ENCODE assay signal across 9 cellular contexts in genomic region chr1:179034720-179035119, GRCh38. TPM values are rescaled to one million over a fixed set of nuclear protein-coding genes. Genes with fewer than 3 reads are reported as not detected.
A peak's percentile ranks its signal among the peaks of the same experiment; 100 is the strongest.
DNase-seq lines count a peak whose midpoint lies in the region; ATAC-seq, FAIRE-seq and TF ChIP-seq lines count a peak whose summit lies in the region.
"Had no signal": no experiment of that assay in that cellular context is flagged by ENCODE, and none has a peak within 500 bp of the region (broad histone marks: within the 10 kb centered on the region; RNA-seq: fewer than 3 reads in every experiment).

No MANE protein-coding gene starts in this region.

- H3K9me3 Mint-ChIP-seq in type B pancreatic cell: peaks cover 5% of the 10 kb centered on the region

- H3K27me3 ChIP-seq in mammary epithelial cell (ENCODE audit: insufficient read depth, low read length): no peaks in the 10 kb centered on the region

- DNase-seq in EH (ENCODE audit: low read depth) (peak; percentile 76), mammary epithelial cell (no peak), type B pancreatic cell (ENCODE audit: extremely low spot score, unreplicated experiment) (no peak), kidney (no peak), Kasumi-1 (lab: John Stamatoyannopoulos, UW) (no peak)
- no peak for DNase-seq in effector CD4-positive, alpha-beta T cell

- H3K4me1 Mint-ChIP-seq in type B pancreatic cell (ENCODE audit: unreplicated experiment): peaks cover 63% of the 10 kb centered on the region

- no peak overlapping the region for H3K4me3 ChIP-seq in mammary epithelial cell (replicated peaks in 1 of 3; ENCODE audit: insufficient read depth in 1 of 3, low read depth in 2 of 3, low read length in 3 of 3)
- H3K4me3 ChIP-seq in kidney (ENCODE audit: low read length in 2 of 2): no peak overlapping the region

- dilution Hi-C loops in mammary epithelial cell (cut with HindIII; ENCODE audit: low sequenced_read_pairs): no loop called here

- intact Hi-C loops in mammary epithelial cell (cut with micrococcal nuclease) (no loop called here), kidney (cut with DNase I) (no loop called here)

- BruUV-seq in mammary epithelial cell (replicated peaks; lab: Mats Ljungman, UMichigan): no TSS peak

- TF ChIP-seq CTCF in mammary epithelial cell (conservative IDR thresholded peaks at IDR 0.05 in 1 of 2, IDR thresholded peaks at IDR 0.05 in 1 of 2; ENCODE audit: extremely low read depth in 1 of 2, insufficient read depth in 1 of 2, low read depth in 1 of 2, low read length in 2 of 2): no peak
- TF ChIP-seq CTCF in type B pancreatic cell (conservative IDR thresholded peaks at IDR 0.05): no peak
- no peak for TF ChIP-seq CTCF in kidney (IDR thresholded peaks at IDR 0.05; ENCODE audit: borderline replicate concordance, extremely low read depth, insufficient read depth)

- no peak overlapping the region for H3K27ac ChIP-seq in mammary epithelial cell (ENCODE audit: insufficient read depth, low read depth, low read length)
- H3K27ac ChIP-seq in kidney (ENCODE audit: low read depth in 2 of 2, low read length in 2 of 2): no peak overlapping the region

- peaks cover 93% of the 10 kb centered on the region for H3K79me2 ChIP-seq in mammary epithelial cell (ENCODE audit: insufficient read depth, low read length)

- CTCF ChIA-PET in mammary epithelial cell (lab: Charles Lee; ENCODE audit: low non-redundant PET): no interaction called here

- H3K9ac ChIP-seq in mammary epithelial cell (ENCODE audit: insufficient read depth, low read length) (no peak overlapping the region), kidney (ENCODE audit: low read length in 2 of 2) (no peak overlapping the region)

- H3K36me3 ChIP-seq in mammary epithelial cell (ENCODE audit: insufficient read depth, low read length) (no peaks in the 10 kb centered on the region), kidney (ENCODE audit: control insufficient read depth in 1 of 2, insufficient read depth in 2 of 2, low read length in 2 of 2) (no peaks in the 10 kb centered on the region)

- WGBS in mammary epithelial cell (ENCODE audit: low coverage, missing lambda C conversion rate): 83% methylated on average over 1 of the region's 1 CpG

- no peak overlapping the region for H3K4me3 Mint-ChIP-seq in type B pancreatic cell

- H2AFZ ChIP-seq in mammary epithelial cell (ENCODE audit: low read depth, low read length): no peak overlapping the region

- peak overlapping the region; percentile 81 for H3K27ac Mint-ChIP-seq in type B pancreatic cell

- H3K4me2 ChIP-seq in mammary epithelial cell (ENCODE audit: insufficient read depth, low read depth, low read length): peak overlapping the region; percentile 6

- H3K9me3 ChIP-seq in mammary epithelial cell (replicated peaks; ENCODE audit: insufficient read depth, low read length): no peaks in the 10 kb centered on the region
- no peaks in the 10 kb centered on the region for H3K9me3 ChIP-seq in kidney (ENCODE audit: control insufficient read depth in 1 of 2, low read length in 2 of 2)

- in situ Hi-C loops in mammary epithelial cell (cut with MboI; ENCODE audit: low sequenced_read_pairs in 2 of 2): no loop called here

- peak; percentile 77 for ATAC-seq in GM21367 (IDR thresholded peaks at IDR 0.05; ENCODE audit: unreplicated experiment)
- ATAC-seq in HG03521 (IDR thresholded peaks at IDR 0.05; ENCODE audit: unreplicated experiment): peak; percentile 91

- H3K27me3 Mint-ChIP-seq in type B pancreatic cell: no peaks in the 10 kb centered on the region

- H3K4me1 ChIP-seq in mammary epithelial cell (ENCODE audit: insufficient read depth, low read length) (peaks cover 43% of the 10 kb centered on the region), kidney (ENCODE audit: control insufficient read depth in 1 of 2, insufficient read depth in 1 of 2, low read depth in 1 of 2, low read length in 2 of 2) (peaks cover 0 to 3% of the 10 kb centered on the region in 2 donors)

- no peak for FAIRE-seq in kidney (lab: Jason Lieb, UNC)
- FAIRE-seq: islet of Langerhans had no signal

- no peaks in the 10 kb centered on the region for H3K36me3 Mint-ChIP-seq in type B pancreatic cell

- no peaks in the 10 kb centered on the region for H4K20me1 ChIP-seq in mammary epithelial cell (ENCODE audit: insufficient read depth, low read length)

RNA-seq across cellular contexts. Expression of gene FAM20B, which starts 9.0 kb away (rescaled TPM):
- total RNA-seq in mammary epithelial cell (10 to 100 TPM; 36.8 to 44.3 TPM), type B pancreatic cell (ENCODE audit: low replicate concordance) (40.1 and 41.0 TPM in 2 replicates), kidney (50.2 TPM)
- polyA plus RNA-seq in mammary epithelial cell (18.8 TPM), kidney (ENCODE audit: insufficient read depth, low read depth, low replicate concordance) (17.0 TPM)
- 33.1 TPM for polyA minus RNA-seq in mammary epithelial cell

RNA-seq across cellular contexts. Expression of gene TOR3A, which starts 47.1 kb away (rescaled TPM):
- total RNA-seq in mammary epithelial cell (10 to 100 TPM; 33.5 to 38.0 TPM), type B pancreatic cell (ENCODE audit: low replicate concordance) (21.7 and 23.2 TPM in 2 replicates), kidney (33.1 TPM)
- polyA plus RNA-seq in mammary epithelial cell (34.9 TPM), kidney (ENCODE audit: insufficient read depth, low read depth, low replicate concordance) (23.1 TPM)
- polyA minus RNA-seq in mammary epithelial cell: 96.3 TPM
